Comparison of ENCODE assay signal across 8 cellular contexts in the genomic region with DNA sequence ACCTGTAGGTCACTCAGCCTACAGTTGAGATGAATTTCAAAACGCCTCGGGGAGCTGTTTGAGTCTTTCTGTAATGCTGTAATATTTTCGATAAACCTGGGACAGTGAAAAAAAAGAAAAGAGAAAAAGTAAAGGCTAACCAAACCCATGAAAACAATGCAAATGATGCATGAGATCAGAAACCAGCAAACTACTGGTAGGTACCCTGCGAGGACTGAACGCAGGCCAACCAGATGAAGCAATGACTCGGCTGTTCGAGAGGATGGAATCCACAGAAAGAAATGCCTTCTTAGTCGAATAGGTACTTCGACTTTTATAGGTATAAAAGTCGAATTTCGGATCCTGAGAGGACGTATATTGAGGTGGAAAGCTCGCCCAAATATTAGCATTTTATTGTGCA. TPM values are rescaled to one million over a fixed set of nuclear protein-coding genes. Genes with fewer than 3 reads are reported as not detected.
A peak's percentile ranks its signal among the peaks of the same experiment; 100 is the strongest.
DNase-seq lines count a peak whose midpoint lies in the region; ATAC-seq and TF ChIP-seq lines count a peak whose summit lies in the region.

No MANE protein-coding gene starts in this region.

- peaks cover 12% of the 10 kb centered on the region for H3K4me1 ChIP-seq in vagina

- no peaks in the 10 kb centered on the region for H3K27me3 Mint-ChIP-seq in memory B cell

- intact Hi-C loops in vagina (cut with DNase I): no loop called here

- H3K4me3 ChIP-seq in vagina: peak overlapping the region; percentile 83 to 85

- peak; percentile 32 for DNase-seq in NCI-H1694 treated with DMSO at 0.1 percent for 48 hours (lab: John Stamatoyannopoulos, UW)
- no peak for DNase-seq in NCI-H1694 (lab: John Stamatoyannopoulos, UW)
- peak; percentile 73 to 82 for DNase-seq in NCI-H526 (lab: John Stamatoyannopoulos, UW)
- DNase-seq in cerebellum (ENCODE audit: low spot score): peak; percentile 27
- DNase-seq in memory B cell (ENCODE audit: low spot score in 2 of 2): no peak
- DNase-seq in vagina (ENCODE audit: extremely low spot score in 2 of 2): no peak
- DNase-seq in NCI-H2107 treated with DMSO at 0.1 percent for 48 hours (lab: John Stamatoyannopoulos, UW; ENCODE audit: unreplicated experiment): no peak

- TF ChIP-seq POLR2A in vagina (IDR thresholded peaks at IDR 0.05): no peak

- peak; percentile 46 for ATAC-seq in memory B cell (ENCODE audit: low read depth)
- ATAC-seq in GM21423 (IDR thresholded peaks at IDR 0.05; ENCODE audit: unreplicated experiment): no peak

- H3K27ac ChIP-seq in vagina: peak overlapping the region; percentile 60

- H3K9me3 ChIP-seq in vagina: no peaks in the 10 kb centered on the region

- no peak for TF ChIP-seq CTCF in vagina (IDR thresholded peaks at IDR 0.05)

- H3K36me3 Mint-ChIP-seq in memory B cell: no peaks in the 10 kb centered on the region

- H3K27ac Mint-ChIP-seq in memory B cell: peak overlapping the region; percentile 79

- no peaks in the 10 kb centered on the region for H3K9me3 Mint-ChIP-seq in memory B cell

- no peaks in the 10 kb centered on the region for H3K27me3 ChIP-seq in vagina

- no peaks in the 10 kb centered on the region for H3K36me3 ChIP-seq in vagina

- peak overlapping the region; percentile 93 for H3K4me3 Mint-ChIP-seq in memory B cell

- H3K4me1 Mint-ChIP-seq in memory B cell: peaks cover 17% of the 10 kb centered on the region

RNA-seq across cellular contexts. Expression of gene ATAD5, which starts 0.5 kb away (rescaled TPM):
- total RNA-seq in cerebellum (11.2 TPM), vagina (2.7 TPM)

RNA-seq across cellular contexts. Expression of gene CRLF3, which starts 6.8 kb away (rescaled TPM):
- total RNA-seq in cerebellum (10.4 TPM), vagina (13.3 TPM)

Comparison
In these comparisons a context has a peak if more than half of its experiments do, and no peak if none do; other contexts are left out.
1. DNase-seq: peak in NCI-H1694 treated with DMSO at 0.1 percent for 48 hours (single experiment), NCI-H526 (2 of 2) and cerebellum (single experiment); none in NCI-H1694 (single experiment), memory B cell (0 of 2), vagina (0 of 2) and NCI-H2107 treated with DMSO at 0.1 percent for 48 hours (single experiment).